ENCODE assay signal across 13 cellular contexts in the genomic region with DNA sequence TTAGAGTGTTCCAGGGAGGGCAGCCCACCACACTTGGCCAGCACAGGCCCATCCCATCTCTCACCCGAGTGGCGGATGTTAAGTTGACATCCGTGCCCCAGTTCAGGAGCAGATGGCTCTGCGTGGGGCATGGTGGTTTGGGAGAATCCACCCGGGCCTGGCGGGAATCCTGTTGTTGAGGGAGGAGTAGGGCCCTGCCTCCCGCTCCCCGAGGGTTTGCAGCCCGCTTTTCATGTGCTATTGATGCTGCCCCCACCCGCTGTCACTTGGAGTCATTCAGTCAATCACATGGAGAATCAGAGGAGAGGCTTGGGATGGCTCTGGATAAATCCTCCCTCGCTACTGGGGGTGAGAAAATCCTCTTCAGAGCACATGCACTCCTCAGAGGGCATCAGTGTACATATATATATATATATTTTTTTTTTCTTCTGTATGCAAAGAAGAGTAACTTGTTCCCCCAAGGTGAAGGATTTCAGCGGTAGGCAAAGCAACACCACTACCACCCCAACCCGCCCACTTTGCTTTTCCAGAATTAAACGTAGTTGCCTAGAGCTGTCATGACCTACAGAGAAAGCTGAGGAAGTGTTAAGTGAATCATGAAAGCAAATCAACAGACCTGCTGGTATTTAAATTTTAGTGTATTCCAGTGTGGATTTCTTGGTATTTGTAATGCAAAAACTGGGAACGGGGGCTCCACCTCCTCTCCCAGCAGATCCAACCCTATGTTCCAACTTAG.
DNase-seq lines count a peak whose midpoint lies in the region; ATAC-seq and TF ChIP-seq lines count a peak whose summit lies in the region.
"Had no signal": no experiment of that assay in that cellular context is flagged by ENCODE, and none has a peak within 500 bp of the region (broad histone marks: within the 10 kb centered on the region; RNA-seq: fewer than 3 reads in every experiment).

No MANE protein-coding gene starts in this region.

- CTCF ChIA-PET in CD8-positive, alpha-beta memory T cell (lab: Charles Lee): interaction anchor here (0.8 to 1.0 kb wide), 2 partner anchors 12 to 46 kb away, joined by 3 read pairs; no protein-coding TSS in a partner anchor

- H3K9me3 ChIP-seq in CD8-positive, alpha-beta memory T cell (ENCODE audit: low read length): no peaks in the 10 kb centered on the region
- no peaks in the 10 kb centered on the region for H3K9me3 ChIP-seq in right lobe of liver

- TF ChIP-seq POLR2A in right lobe of liver (IDR thresholded peaks at IDR 0.05): no peak

- no peaks in the 10 kb centered on the region for H3K36me3 Mint-ChIP-seq in CD8-positive, alpha-beta memory T cell

- H3K27ac Mint-ChIP-seq in CD8-positive, alpha-beta memory T cell: peak overlapping the region; percentile 86 to 99 (median 97)
- H3K27ac Mint-ChIP-seq: activated T-helper 2 cell treated with anti-CD3 and anti-CD28 coated beads, Interferon-gamma antibody, Interleukin-2, Interleukin-4, amounts not matched to agents 10 μg/mL and 5 μg/mL and 100 μg/mL, durations not matched to agents 14 hours and 24 hours and 36 hours had no signal

- no peaks in the 10 kb centered on the region for H3K9me3 Mint-ChIP-seq in CD8-positive, alpha-beta memory T cell

- H3K27me3 ChIP-seq in CD8-positive, alpha-beta memory T cell (ENCODE audit: insufficient read depth, low read length, poor library complexity, severe bottlenecking): no peaks in the 10 kb centered on the region
- no peaks in the 10 kb centered on the region for H3K27me3 ChIP-seq in right lobe of liver

- peak overlapping the region; percentile 22 for H3K4me3 ChIP-seq in CD8-positive, alpha-beta memory T cell (ENCODE audit: low read length)
- H3K4me3 ChIP-seq in WI38 (ENCODE audit: low read depth, low read length): peak overlapping the region; percentile 31; the same call in 1 of the 2 replicates
- H3K4me3 ChIP-seq in right lobe of liver: peak overlapping the region in 2 of 3 donors; percentile 39 to 41
- H3K4me3 ChIP-seq: cardiac muscle cell had no signal

- peaks cover 12% of the 10 kb centered on the region for H3K4me1 ChIP-seq in CD8-positive, alpha-beta memory T cell (ENCODE audit: insufficient read depth, low read length)
- peaks cover 0 to 8% (median 0%) of the 10 kb centered on the region in 4 donors for H3K4me1 ChIP-seq in right lobe of liver

- POLR2A ChIA-PET in CD8-positive, alpha-beta memory T cell (lab: Charles Lee): interaction anchor here (2.7 kb wide), 1 partner anchor 13 kb away, joined by 10 read pairs; no protein-coding TSS in a partner anchor

- DNase-seq in CD8-positive, alpha-beta memory T cell: no peak
- DNase-seq in right lobe of liver: no peak
- no peak for DNase-seq in NOMO-1 treated with dmso at 0.1 percent for 144 hours (lab: John Stamatoyannopoulos, UW; ENCODE audit: unreplicated experiment)
- DNase-seq in OCI-M2 (lab: John Stamatoyannopoulos, UW; ENCODE audit: unreplicated experiment): no peak
- DNase-seq: DMS53, Right ventricle myocardium superior had no signal

- H3K36me3 ChIP-seq in CD8-positive, alpha-beta memory T cell (ENCODE audit: insufficient read depth, low read length): no peaks in the 10 kb centered on the region
- H3K36me3 ChIP-seq in right lobe of liver: no peaks in the 10 kb centered on the region
- H3K36me3 ChIP-seq: cardiac muscle cell had no signal

- ATAC-seq in GM19035 (IDR thresholded peaks at IDR 0.05; ENCODE audit: unreplicated experiment) (peak; percentile 12), right lobe of liver (peak; percentile 20 to 43 (median 32)), GM21619 (IDR thresholded peaks at IDR 0.05; ENCODE audit: unreplicated experiment) (no peak), GM18867 (IDR thresholded peaks at IDR 0.05; ENCODE audit: unreplicated experiment) (no peak)

- intact Hi-C loops in right lobe of liver (cut with DNase I): no loop called here

- 51% methylated on average over 5 of the region's 15 CpGs for WGBS in right lobe of liver (ENCODE audit: insufficient coverage, low coverage, low lambda C conversion rate, missing lambda C conversion rate)

- H3K27ac ChIP-seq in CD8-positive, alpha-beta memory T cell (ENCODE audit: low read depth, low read length): peak overlapping the region; percentile 21
- peak overlapping the region in 2 of 3 donors; percentile 47 to 84 for H3K27ac ChIP-seq in right lobe of liver
- H3K27ac ChIP-seq: cardiac muscle cell, epithelial cell of prostate had no signal

- peaks cover 0 to 3% of the 10 kb centered on the region in 2 donors for H3K27me3 Mint-ChIP-seq in CD8-positive, alpha-beta memory T cell

- H3K4me1 Mint-ChIP-seq in CD8-positive, alpha-beta memory T cell: peaks cover 40 to 56% (median 52%) of the 10 kb centered on the region in 3 donors

- TF ChIP-seq CTCF in WI38 (IDR thresholded peaks at IDR 0.05; ENCODE audit: low read depth, low read length) (no peak), right lobe of liver (IDR thresholded peaks at IDR 0.05) (no peak)

- peak overlapping the region; percentile 83 to 93 (median 86) for H3K4me3 Mint-ChIP-seq in CD8-positive, alpha-beta memory T cell

Comparison
In these comparisons a context has a peak if more than half of its experiments do, and no peak if none do; other contexts are left out.
1. ATAC-seq: peak in GM19035 (single experiment) and right lobe of liver (4 of 4); none in GM21619 (single experiment) and GM18867 (single experiment).
2. Peak in every context shown above with its lines, with median percentiles within 50 percentile points of each other: H3K4me3 ChIP-seq.